In genomic region chr3:185137821-185138220, GRCh38 we compare ENCODE assay signal across 31 cellular contexts. TPM values are rescaled to one million over a fixed set of nuclear protein-coding genes. Genes with fewer than 3 reads are reported as not detected.
"Had no signal": no experiment of that assay in that cellular context is flagged by ENCODE, and none has a peak within 500 bp of the region (broad histone marks: within the 10 kb centered on the region; RNA-seq: fewer than 3 reads in every experiment).

No MANE protein-coding gene starts in this region.

- H3K27ac ChIP-seq: adrenal gland, body of pancreas, brain microvascular endothelial cell, breast epithelium, VCaP had no signal

- H3K4me1 ChIP-seq: adrenal gland, body of pancreas, breast epithelium had no signal

- H3K27me3 ChIP-seq: adrenal gland, body of pancreas, brain microvascular endothelial cell, breast epithelium had no signal

- H3K9me3 ChIP-seq: adrenal gland, body of pancreas, breast epithelium had no signal

- FAIRE-seq: astrocyte, TTC549 had no signal

- H3K4me3 ChIP-seq: adrenal gland, body of pancreas, breast epithelium had no signal

- H3K36me3 ChIP-seq: adrenal gland, brain microvascular endothelial cell, breast epithelium had no signal

- DNase-seq: activated B cell treated with CpG ODN at 0.5 μM for 24 hours; activated CD4-positive, alpha-beta memory T cell treated with anti-CD3 and anti-CD28 coated beads for 36 hours; activated CD4-positive, alpha-beta T cell treated with anti-CD3 and anti-CD28 coated beads for 4 hours; activated CD4-positive, alpha-beta T cell treated with anti-CD3 and anti-CD28 coated beads, Interleukin-2, amount 10 ng/mL, durations not matched to agents 24 days and 14 days; activated CD4-positive, alpha-beta T cell treated with anti-CD3 and anti-CD28 coated beads, Interleukin-2, amount 50 U/mL, for 1 hour; activated CD4-positive, alpha-beta T cell treated with anti-CD3 and anti-CD28 coated beads, Interleukin-2, amount 50 U/mL, for 4 hours; activated CD4-positive, CD25-positive, alpha-beta regulatory T cell treated with anti-CD3 and anti-CD28 coated beads, Interleukin-2, amount 50 U/mL, for 72 hours; activated CD8-positive, alpha-beta memory T cell treated with anti-CD3 and anti-CD28 coated beads, Interleukin-2, amount 50 U/mL, for 4 hours; activated CD8-positive, alpha-beta T cell treated with anti-CD3 and anti-CD28 coated beads for 36 hours; activated effector memory CD4-positive, alpha-beta T cell treated with anti-CD3 and anti-CD28 coated beads, Interleukin-2, amount 50 U/mL, for 16 hours; activated gamma-delta T cell treated with Interleukin-2 at 50 U/mL for 16 hours; activated naive CD4-positive, alpha-beta T cell; activated naive CD4-positive, alpha-beta T cell treated with anti-CD3 and anti-CD28 coated beads for 36 hours; activated naive CD4-positive, alpha-beta T cell treated with anti-CD3 and anti-CD28 coated beads, Interleukin-2, amount 50 U/mL, for 16 hours; activated naive CD8-positive, alpha-beta T cell treated with anti-CD3 and anti-CD28 coated beads for 36 hours; activated T-cell treated with anti-CD3 and anti-CD28 coated beads for 4 hours; activated T-cell treated with anti-CD3 and anti-CD28 coated beads, Interleukin-2, amount 50 U/mL, for 1 hour; activated T-cell treated with anti-CD3 and anti-CD28 coated beads, Interleukin-2, amount 50 U/mL, for 4 hours; activated T-cell treated with anti-CD3 and anti-CD28 coated beads, Interleukin-2, amount 50 U/mL, for 72 hours; adrenal gland; amniotic stem cell; aorta; body of pancreas; brain microvascular endothelial cell; central memory CD4-positive, alpha-beta T cell; T-helper 2 cell; T-helper 9 cell had no signal

RNA-seq across cellular contexts. Expression of gene C3orf70, which starts 15.0 kb away (rescaled TPM):
- total RNA-seq: activated B cell treated with CpG ODN at 0.5 μM for 24 hours; activated CD4-positive, alpha-beta memory T cell treated with anti-CD3 and anti-CD28 coated beads for 36 hours; activated naive CD4-positive, alpha-beta T cell treated with anti-CD3 and anti-CD28 coated beads for 36 hours had no signal
